ENCODE assay signal across 8 cellular contexts in the genomic region with DNA sequence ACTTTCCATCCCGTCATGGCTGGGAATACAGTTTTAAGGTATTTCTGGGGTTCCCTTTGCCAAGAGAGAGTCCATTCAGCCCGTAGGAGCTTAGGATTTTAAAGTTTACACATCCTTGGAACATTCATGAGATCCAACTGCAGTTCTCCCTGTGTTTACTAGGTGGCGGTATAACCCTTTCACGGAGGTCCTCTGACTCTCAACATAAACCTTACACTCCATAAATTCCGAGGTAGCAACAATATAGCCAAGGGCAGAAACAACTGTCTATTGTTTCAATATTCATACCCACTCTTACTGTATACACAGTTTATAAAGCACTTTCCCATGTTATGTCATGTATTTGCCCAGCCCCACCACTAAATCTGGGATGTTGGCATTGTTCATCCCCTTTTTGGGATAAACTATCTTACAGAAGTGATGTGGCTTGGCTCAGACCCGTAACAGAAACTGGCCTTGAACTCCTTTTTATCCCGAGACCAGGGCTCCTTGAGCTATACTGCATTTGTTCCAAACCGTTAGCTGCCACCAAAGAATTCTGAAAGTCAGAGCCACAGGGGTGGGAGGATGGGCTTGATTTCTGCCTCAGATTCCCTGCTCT.
A peak's percentile ranks its signal among the peaks of the same experiment; 100 is the strongest.
DNase-seq lines count a peak whose midpoint lies in the region; ATAC-seq and TF ChIP-seq lines count a peak whose summit lies in the region.

No MANE protein-coding gene starts in this region.

- H3K4me1 ChIP-seq in NT2/D1 (ENCODE audit: insufficient read depth, insufficient read length) = no peaks in the 10 kb centered on the region
- H3K4me1 ChIP-seq in colonic mucosa = no peaks in the 10 kb centered on the region
- no peaks in the 10 kb centered on the region for H3K4me1 ChIP-seq in lung (ENCODE audit: control insufficient read depth in 2 of 2, insufficient read depth in 2 of 2, low read length in 2 of 2)

- intact Hi-C loops in colonic mucosa (cut with DNase I) = loop anchor here (2.0 kb wide), 1 partner anchor 262 kb away; no protein-coding TSS in a partner anchor

- H3K4me3 ChIP-seq in GM06990 (replicated peaks; ENCODE audit: low read depth, low read length) (no peak overlapping the region), NT2/D1 (ENCODE audit: insufficient read length, low read depth) (no peak overlapping the region), colonic mucosa (no peak overlapping the region), lung (no peak overlapping the region)

- H3K9ac ChIP-seq in NT2/D1 (ENCODE audit: insufficient read length, low read depth) = no peak overlapping the region
- no peak overlapping the region for H3K9ac ChIP-seq in colonic mucosa (ENCODE audit: low read depth in 2 of 2, low read length in 2 of 2)

- DNase-seq in GM06990 (ENCODE audit: extremely low read depth, insufficient read length) (no peak), HuH-7.5 (ENCODE audit: low spot score) (peak; percentile 46), NT2/D1 (ENCODE audit: low read depth, low spot score) (peak; percentile 39), colonic mucosa (peak; percentile 22), lung (ENCODE audit: low spot score) (no peak)
- no peak for DNase-seq in activated CD4-positive, alpha-beta T cell treated with anti-CD3 and anti-CD28 coated beads, Interleukin-2, amount 50 U/mL, for 1 hour

- peak; percentile 84 for ATAC-seq in lung (ENCODE audit: insufficient read depth, low FRiP score)
- no peak for ATAC-seq in HG02571 (IDR thresholded peaks at IDR 0.05; ENCODE audit: unreplicated experiment)

- peaks cover 12% of the 10 kb centered on the region for H3K9me3 ChIP-seq in NT2/D1 (ENCODE audit: insufficient read depth, low read length)
- no peaks in the 10 kb centered on the region for H3K9me3 ChIP-seq in colonic mucosa
- no peaks in the 10 kb centered on the region for H3K9me3 ChIP-seq in lung (ENCODE audit: control insufficient read depth in 2 of 2, insufficient read depth in 1 of 2, low read length in 1 of 2)

- H3K27ac ChIP-seq in 22Rv1 (no peak overlapping the region), colonic mucosa (no peak overlapping the region), lung (ENCODE audit: low read depth in 1 of 2, low read length in 1 of 2) (no peak overlapping the region)

- TF ChIP-seq CTCF in 22Rv1 (IDR thresholded peaks at IDR 0.05) (peak; percentile 88), GM06990 (IDR thresholded peaks at IDR 0.05; ENCODE audit: insufficient read depth, low read length, poor library complexity, severe bottlenecking) (peak; percentile 87), colonic mucosa (IDR thresholded peaks at IDR 0.05) (peak; percentile 64), lung (IDR thresholded peaks at IDR 0.05; ENCODE audit: control extremely low read depth, extremely low read depth) (peak; percentile 47)

- H3K36me3 ChIP-seq in GM06990 (ENCODE audit: control insufficient read depth, insufficient read depth, low read length) (no peaks in the 10 kb centered on the region), NT2/D1 (ENCODE audit: insufficient read depth, insufficient read length, low read length) (no peaks in the 10 kb centered on the region), colonic mucosa (no peaks in the 10 kb centered on the region), lung (ENCODE audit: control insufficient read depth in 2 of 2, insufficient read depth in 2 of 2, low read length in 2 of 2) (no peaks in the 10 kb centered on the region)

- H3K27me3 ChIP-seq in GM06990 (replicated peaks; ENCODE audit: control insufficient read depth, insufficient read depth, low read length) (no peaks in the 10 kb centered on the region; the same call in 1 of the 2 replicates), NT2/D1 (ENCODE audit: insufficient read depth, insufficient read length) (no peaks in the 10 kb centered on the region), colonic mucosa (no peaks in the 10 kb centered on the region), lung (ENCODE audit: control insufficient read depth, insufficient read depth) (no peaks in the 10 kb centered on the region)

- WGBS in lung, 2 donors = 16 to 20% methylated on average over 8 of the region's 8 CpGs

Comparison
In these comparisons a context has a peak if more than half of its experiments do, and no peak if none do; other contexts are left out.
1. DNase-seq: peak in HuH-7.5 (single experiment), NT2/D1 (single experiment) and colonic mucosa (single experiment); none in GM06990 (single experiment), lung (single experiment) and activated CD4-positive, alpha-beta T cell treated with anti-CD3 and anti-CD28 coated beads, Interleukin-2, amount 50 U/mL, for 1 hour (single experiment).
2. Peak in every context shown above with its lines, with median percentiles within 50 percentile points of each other: CTCF ChIP-seq.